ENCODE assay signal across 8 cellular contexts in genomic region chr20:18287546-18287914, GRCh38. TPM values are rescaled to one million over a fixed set of nuclear protein-coding genes. Genes with fewer than 3 reads are reported as not detected.
DNase-seq lines count a peak whose midpoint lies in the region; ATAC-seq, FAIRE-seq and TF ChIP-seq lines count a peak whose summit lies in the region.

No MANE protein-coding gene starts in this region.

- peak overlapping the region; percentile 96 for H2AFZ ChIP-seq in Loucy (ENCODE audit: low read length)

- peaks cover 34% of the 10 kb centered on the region for H3K4me1 Mint-ChIP-seq in CD8-positive, alpha-beta T cell (ENCODE audit: low read depth)
- peaks cover 31% of the 10 kb centered on the region for H3K4me1 Mint-ChIP-seq in nephron progenitor cell

- CTCF ChIA-PET in CD8-positive, alpha-beta T cell (lab: Charles Lee): interaction anchor here (1.5 kb wide), 1 partner anchor 11 kb away, joined by 5 read pairs; no protein-coding TSS in a partner anchor
- CTCF ChIA-PET in HEK293T (lab: Yijun Ruan, JAX): no interaction called here

- peaks cover 5% of the 10 kb centered on the region; the same call in 1 of the 2 replicates for H3K79me2 ChIP-seq in Loucy (ENCODE audit: insufficient read depth, low read length)

- no peak for FAIRE-seq in RCC 7860 (lab: Jason Lieb, UNC)

- H3K4me3 ChIP-seq in CD8-positive, alpha-beta T cell (ENCODE audit: low read depth, low read length): peak overlapping the region; percentile 95
- H3K4me3 ChIP-seq in Loucy (ENCODE audit: low read length, poor library complexity, severe bottlenecking): peak overlapping the region; percentile 90
- peak overlapping the region; percentile 94 for H3K4me3 ChIP-seq in effector memory CD4-positive, alpha-beta T cell (ENCODE audit: insufficient read depth, low read depth, low read length, poor library complexity, severe bottlenecking)

- H3K9me3 ChIP-seq in CD8-positive, alpha-beta T cell (ENCODE audit: low read length): no peaks in the 10 kb centered on the region
- no peaks in the 10 kb centered on the region for H3K9me3 ChIP-seq in Loucy (ENCODE audit: insufficient read depth, low read depth, low read length)
- no peaks in the 10 kb centered on the region for H3K9me3 ChIP-seq in effector memory CD4-positive, alpha-beta T cell (ENCODE audit: control insufficient read depth, low read length)

- no peak for ATAC-seq in CD8-positive, alpha-beta T cell
- no peak for ATAC-seq in GM21786 (IDR thresholded peaks at IDR 0.05; ENCODE audit: unreplicated experiment)
- ATAC-seq in activated CD4-positive, CD25-positive, alpha-beta regulatory T cell treated with anti-CD3 and anti-CD28 coated beads, Interleukin-2, amount 50 U/mL, for 24 hours: no peak

- peak overlapping the region; percentile 85 for H3K9ac ChIP-seq in Loucy (ENCODE audit: low read depth, low read length, poor library complexity, severe bottlenecking)

- no peak for TF ChIP-seq CTCF in CD8-positive, alpha-beta T cell (IDR thresholded peaks at IDR 0.05)
- TF ChIP-seq CTCF in Loucy (conservative IDR thresholded peaks at IDR 0.05; ENCODE audit: low read length) (no peak), nephron progenitor cell (IDR thresholded peaks at IDR 0.05) (no peak)

- H3K9me2 ChIP-seq in Loucy (replicated peaks; ENCODE audit: low read depth, low read length): no peaks in the 10 kb centered on the region

- no peak for DNase-seq in CD8-positive, alpha-beta T cell
- no peak for DNase-seq in effector memory CD4-positive, alpha-beta T cell
- DNase-seq in nephron progenitor cell: peak; percentile 8
- DNase-seq in HEK293T (ENCODE audit: extremely low spot score): no peak
- DNase-seq in RCC 7860 (ENCODE audit: low spot score): no peak

- POLR2A ChIA-PET in CD8-positive, alpha-beta T cell (lab: Charles Lee): interaction anchor here (1.0 to 2.0 kb wide), 10 partner anchors 29 to 1765 kb away, joined by 3 to 15 read pairs (median 6); partner anchors contain the start of genes CFAP61, CRNKL1, DSTN and DZANK1
- POLR2A ChIA-PET in HEK293T (lab: Yijun Ruan, JAX): interaction anchor here (0.6 to 2.3 kb wide), 14 partner anchors 10 to 757 kb away, joined by 3 to 10 read pairs (median 4); partner anchors contain the start of genes BFSP1, KAT14, OVOL2 and PET117

- peaks cover 15% of the 10 kb centered on the region for H3K27me3 Mint-ChIP-seq in CD8-positive, alpha-beta T cell (ENCODE audit: low read depth)
- H3K27me3 Mint-ChIP-seq in nephron progenitor cell (ENCODE audit: low read depth, poor library complexity): peaks cover 28% of the 10 kb centered on the region

- H3F3A ChIP-seq in Loucy (ENCODE audit: low read depth): no peaks in the 10 kb centered on the region

- H3K27ac ChIP-seq in CD8-positive, alpha-beta T cell (ENCODE audit: low read depth, low read length): peak overlapping the region; percentile 94
- peak overlapping the region; percentile 97 for H3K27ac ChIP-seq in effector memory CD4-positive, alpha-beta T cell (ENCODE audit: insufficient read depth, low read length, poor library complexity, severe bottlenecking)

- intact Hi-C loops in CD8-positive, alpha-beta T cell (cut with DNase I, micrococcal nuclease): loop anchor here (5.0 to 10.0 kb wide), 5 partner anchors 300 to 1765 kb away; partner anchors contain the start of genes CFAP61 (in 1 of the 2), CRNKL1 (in 1 of the 2), DTD1 (in 1 of the 2) and KIF16B (in 1 of the 2)

- H3K27ac Mint-ChIP-seq in CD8-positive, alpha-beta T cell: peak overlapping the region; percentile 99
- peak overlapping the region; percentile 98 for H3K27ac Mint-ChIP-seq in nephron progenitor cell

- H4K20me1 ChIP-seq in Loucy (ENCODE audit: insufficient read depth, low read length, poor library complexity, severe bottlenecking): no peaks in the 10 kb centered on the region

- H3K36me3 Mint-ChIP-seq in CD8-positive, alpha-beta T cell: peaks cover 28% of the 10 kb centered on the region
- H3K36me3 Mint-ChIP-seq in nephron progenitor cell (ENCODE audit: low read depth): peaks cover 40% of the 10 kb centered on the region

- peaks cover 16% of the 10 kb centered on the region for H3K9me3 Mint-ChIP-seq in CD8-positive, alpha-beta T cell
- peaks cover 46% of the 10 kb centered on the region for H3K9me3 Mint-ChIP-seq in nephron progenitor cell

- H3K4me1 ChIP-seq in CD8-positive, alpha-beta T cell (ENCODE audit: insufficient read depth, low read length): peaks cover 16% of the 10 kb centered on the region
- H3K4me1 ChIP-seq in Loucy (ENCODE audit: insufficient read depth, low read length, poor library complexity, severe bottlenecking): peaks cover 8% of the 10 kb centered on the region
- peaks cover 5% of the 10 kb centered on the region for H3K4me1 ChIP-seq in effector memory CD4-positive, alpha-beta T cell (ENCODE audit: control insufficient read depth, insufficient read depth, low read length, poor library complexity, severe bottlenecking)

- H3K4me3 Mint-ChIP-seq in CD8-positive, alpha-beta T cell: peak overlapping the region; percentile 96
- peak overlapping the region; percentile 94 for H3K4me3 Mint-ChIP-seq in nephron progenitor cell

- no peaks in the 10 kb centered on the region for H3K36me3 ChIP-seq in CD8-positive, alpha-beta T cell (ENCODE audit: insufficient read depth, low read length)
- no peaks in the 10 kb centered on the region for H3K36me3 ChIP-seq in Loucy (ENCODE audit: insufficient read depth, low read length)
- no peaks in the 10 kb centered on the region for H3K36me3 ChIP-seq in effector memory CD4-positive, alpha-beta T cell (ENCODE audit: control insufficient read depth, insufficient read depth, low read length)

- H3K4me2 ChIP-seq in Loucy (ENCODE audit: low read depth, low read length, poor library complexity, severe bottlenecking): peak overlapping the region; percentile 95

- no peaks in the 10 kb centered on the region for H3K27me3 ChIP-seq in CD8-positive, alpha-beta T cell (ENCODE audit: insufficient read depth, low read length)
- H3K27me3 ChIP-seq in Loucy (ENCODE audit: insufficient read depth, low read length, poor library complexity, severe bottlenecking): peaks cover 48% of the 10 kb centered on the region
- H3K27me3 ChIP-seq in effector memory CD4-positive, alpha-beta T cell (replicated peaks; ENCODE audit: control insufficient read depth, insufficient read depth, low read length, poor library complexity, severe bottlenecking): no peaks in the 10 kb centered on the region

TF ChIP-seq in HEK293T, 16 proteins besides CTCF, POLR2A, EP300 and RAD21:
- TF ChIP-seq FOXM1 (IDR thresholded peaks at IDR 0.05; ENCODE audit: borderline replicate concordance): no peak
- TF ChIP-seq FOXA1 (IDR thresholded peaks at IDR 0.05): no peak
- TF ChIP-seq SUZ12 (IDR thresholded peaks at IDR 0.05): no peak
- no peak for TF ChIP-seq ZNF384 (IDR thresholded peaks at IDR 0.05)
- TF ChIP-seq CTBP1 (IDR thresholded peaks at IDR 0.05; ENCODE audit: borderline replicate concordance): no peak
- no peak for TF ChIP-seq SP1 (IDR thresholded peaks at IDR 0.05)
- no peak for TF ChIP-seq LEF1 (IDR thresholded peaks at IDR 0.05; ENCODE audit: borderline replicate concordance)
- no peak for TF ChIP-seq ELF4 (IDR thresholded peaks at IDR 0.05)
- no peak for TF ChIP-seq FOXK2 (IDR thresholded peaks at IDR 0.05)
- TF ChIP-seq L3MBTL2 (conservative IDR thresholded peaks at IDR 0.05): no peak

RNA-seq across cellular contexts. Expression of gene ZNF133, which starts 0.8 kb away (rescaled TPM):
- total RNA-seq in CD8-positive, alpha-beta T cell: 1 to 10 TPM; 2.2 to 2.7 TPM
